In the genomic region with DNA sequence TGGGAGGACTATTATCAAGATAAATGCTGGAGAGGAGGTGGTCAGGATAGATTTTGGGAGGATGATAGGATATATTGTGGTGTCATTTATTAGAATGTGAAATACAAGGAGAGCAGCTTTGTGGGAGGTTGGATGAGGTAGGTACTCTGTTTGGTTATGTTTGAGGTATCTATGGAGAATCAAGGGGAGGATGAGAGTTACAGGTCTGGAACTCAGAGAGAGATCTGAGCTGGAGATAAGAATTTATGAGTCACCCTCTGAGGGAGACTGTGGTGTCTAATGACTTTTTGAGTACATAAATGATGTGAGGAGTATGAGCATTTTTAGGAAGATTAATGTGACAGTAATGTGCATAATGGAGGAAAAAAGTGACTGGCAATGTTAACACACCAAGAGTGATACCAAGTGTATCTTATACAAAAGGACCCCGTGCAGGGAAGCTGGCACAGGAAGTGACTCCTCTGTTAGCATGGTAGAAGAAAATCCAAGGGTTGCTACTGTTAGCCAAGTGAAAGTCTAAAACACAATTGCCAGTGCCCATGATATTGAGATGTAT, we compare ENCODE assay signal across 1 cellular context.
A peak's percentile ranks its signal among the peaks of the same experiment; 100 is the strongest.
TF ChIP-seq lines count a peak whose summit lies in the region.

No MANE protein-coding gene starts in this region.

TF ChIP-seq in A549, 52 proteins besides CTCF, POLR2A, EP300 and RAD21 (continued from another document):
- TF ChIP-seq CBX2 (IDR thresholded peaks at IDR 0.05; ENCODE audit: borderline replicate concordance, low read depth) (no peak), GATA3 (IDR thresholded peaks at IDR 0.05; ENCODE audit: borderline replicate concordance) (peak; percentile 100), JUN (IDR thresholded peaks at IDR 0.05) (peak; percentile 95 to 99), MAFK (IDR thresholded peaks at IDR 0.05; ENCODE audit: partially characterized antibody) (peak; percentile 64), TFCP2L1 (CRISPR knock-in tag; IDR thresholded peaks at IDR 0.05) (no peak; the same call in 1 of the 2 replicates), RCOR1 (IDR thresholded peaks at IDR 0.05; ENCODE audit: low read depth, low read length) (no peak), FOSB (CRISPR knock-in tag; IDR thresholded peaks at IDR 0.05) (0 out of 2 replicates have a peak, but pooled peaks have one; percentile 7), CHD4 (IDR thresholded peaks at IDR 0.05; ENCODE audit: borderline replicate concordance) (no peak), CEBPB (IDR thresholded peaks at IDR 0.05) (peak; percentile 61 to 86; a peak in 3 of 4 replicates), FOSL2 (IDR thresholded peaks at IDR 0.05) (peak; percentile 97), FOSL2 (CRISPR knock-in tag; IDR thresholded peaks at IDR 0.05) (peak; percentile 100), TP53 (CRISPR knock-in tag; IDR thresholded peaks at IDR 0.05) (no peak), ZC3H11A (IDR thresholded peaks at IDR 0.05) (no peak), ESRRA (IDR thresholded peaks at IDR 0.05; ENCODE audit: borderline replicate concordance, low read length) (0 out of 2 replicates have a peak, but pooled peaks have one; percentile 26), EHF (CRISPR knock-in tag; IDR thresholded peaks at IDR 0.05) (no peak), BHLHE40 (IDR thresholded peaks at IDR 0.05; ENCODE audit: low read depth, low read length) (no peak)
- TF ChIP-seq, protein P1, sequence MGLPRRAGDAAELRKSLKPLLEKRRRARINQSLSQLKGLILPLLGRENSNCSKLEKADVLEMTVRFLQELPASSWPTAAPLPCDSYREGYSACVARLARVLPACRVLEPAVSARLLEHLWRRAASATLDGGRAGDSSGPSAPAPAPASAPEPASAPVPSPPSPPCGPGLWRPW (IDR thresholded peaks at IDR 0.05), result no peak
- TF ChIP-seq, protein P2, sequence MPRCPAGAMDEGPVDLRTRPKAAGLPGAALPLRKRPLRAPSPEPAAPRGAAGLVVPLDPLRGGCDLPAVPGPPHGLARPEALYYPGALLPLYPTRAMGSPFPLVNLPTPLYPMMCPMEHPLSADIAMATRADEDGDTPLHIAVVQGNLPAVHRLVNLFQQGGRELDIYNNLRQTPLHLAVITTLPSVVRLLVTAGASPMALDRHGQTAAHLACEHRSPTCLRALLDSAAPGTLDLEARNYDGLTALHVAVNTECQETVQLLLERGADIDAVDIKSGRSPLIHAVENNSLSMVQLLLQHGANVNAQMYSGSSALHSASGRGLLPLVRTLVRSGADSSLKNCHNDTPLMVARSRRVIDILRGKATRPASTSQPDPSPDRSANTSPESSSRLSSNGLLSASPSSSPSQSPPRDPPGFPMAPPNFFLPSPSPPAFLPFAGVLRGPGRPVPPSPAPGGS (IDR thresholded peaks at IDR 0.05), result peak; percentile 97
- TF ChIP-seq, protein P3, sequence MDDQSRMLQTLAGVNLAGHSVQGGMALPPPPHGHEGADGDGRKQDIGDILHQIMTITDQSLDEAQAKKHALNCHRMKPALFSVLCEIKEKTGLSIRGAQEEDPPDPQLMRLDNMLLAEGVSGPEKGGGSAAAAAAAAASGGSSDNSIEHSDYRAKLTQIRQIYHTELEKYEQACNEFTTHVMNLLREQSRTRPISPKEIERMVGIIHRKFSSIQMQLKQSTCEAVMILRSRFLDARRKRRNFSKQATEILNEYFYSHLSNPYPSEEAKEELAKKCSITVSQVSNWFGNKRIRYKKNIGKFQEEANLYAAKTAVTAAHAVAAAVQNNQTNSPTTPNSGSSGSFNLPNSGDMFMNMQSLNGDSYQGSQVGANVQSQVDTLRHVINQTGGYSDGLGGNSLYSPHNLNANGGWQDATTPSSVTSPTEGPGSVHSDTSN (IDR thresholded peaks at IDR 0.05), result peak; percentile 85
